Comparison of ENCODE assay signal across 25 cellular contexts in the genomic region with DNA sequence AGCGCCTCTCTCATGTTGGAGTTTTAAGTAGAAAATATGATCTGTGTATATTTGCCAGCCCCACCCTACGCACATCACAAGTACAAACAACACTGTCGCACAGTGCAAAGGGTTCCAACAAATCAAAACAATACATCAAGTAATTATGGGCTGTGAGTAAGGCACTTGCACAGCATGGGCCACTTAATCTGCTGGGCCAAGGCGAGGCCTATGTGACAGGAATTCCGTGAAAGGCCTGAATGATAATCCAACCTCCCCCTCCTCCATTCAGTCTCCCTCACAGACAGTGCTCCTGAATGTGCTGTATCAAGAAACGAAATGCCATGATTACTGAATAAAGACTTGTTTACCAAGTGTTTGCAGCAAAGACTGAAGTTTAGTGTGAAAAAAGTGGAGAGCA.
DNase-seq lines count a peak whose midpoint lies in the region; ATAC-seq and TF ChIP-seq lines count a peak whose summit lies in the region.
"Had no signal": no experiment of that assay in that cellular context is flagged by ENCODE, and none has a peak within 500 bp of the region (broad histone marks: within the 10 kb centered on the region; RNA-seq: fewer than 3 reads in every experiment).

No MANE protein-coding gene starts in this region.

- H3K27ac ChIP-seq in dorsolateral prefrontal cortex (peak overlapping the region in 56 of 59 donors; percentile 12 to 100 (median 71)), Peyer's patch (peak overlapping the region in 2 of 4 donors; percentile 19 to 45), RWPE1 (no peak overlapping the region)
- H3K27ac ChIP-seq: ascending aorta, foreskin keratinocyte, uterus had no signal

- BruUV-seq in Caco-2 (replicated peaks; lab: Mats Ljungman, UMichigan): no TSS peak

- H3K4me3 ChIP-seq in Caco-2 (ENCODE audit: low read depth, low read length): no peak overlapping the region
- H3K4me3 ChIP-seq in dorsolateral prefrontal cortex: peak overlapping the region in 4 of 59 donors; percentile 3 to 28 (median 21)
- H3K4me3 ChIP-seq in Peyer's patch: no peak overlapping the region
- H3K4me3 ChIP-seq: ascending aorta, uterus had no signal

- intact Hi-C loops in Caco-2 (cut with micrococcal nuclease; ENCODE audit: unreplicated experiment): no loop called here
- intact Hi-C loops in dorsolateral prefrontal cortex (cut with DNase I): loop anchor here (5.0 to 10.0 kb wide), 2 partner anchors 72 to 75 kb away; no protein-coding TSS in a partner anchor

- H3K9me3 ChIP-seq in Caco-2: no peaks in the 10 kb centered on the region
- no peaks in the 10 kb centered on the region for H3K9me3 ChIP-seq in Peyer's patch
- H3K9me3 ChIP-seq: ascending aorta, uterus had no signal

- DNase-seq in Caco-2: peak; percentile 27 to 58
- peak; percentile 78 for DNase-seq in NCI-H146 treated with DMSO at 0.1 percent for 48 hours (lab: John Stamatoyannopoulos, UW; ENCODE audit: unreplicated experiment)
- no peak for DNase-seq in dorsolateral prefrontal cortex
- peak; percentile 43 for DNase-seq in pons (ENCODE audit: low spot score)
- no peak for DNase-seq in Peyer's patch
- no peak for DNase-seq in RWPE1 (ENCODE audit: low spot score)
- DNase-seq: activated CD4-positive, alpha-beta T cell treated with anti-CD3 and anti-CD28 coated beads for 48 hours; CD4-positive, CD25-positive, alpha-beta regulatory T cell; DMS153; erythroblast; foreskin keratinocyte; hippocampal formation; NCI-H1092 treated with DMSO at 0.1 percent for 48 hours; NCI-H2081 treated with DMSO at 0.1 percent for 48 hours; NCI-H526 treated with DMSO at 0.1 percent for 48 hours; SHP77 treated with DMSO at 0.1 percent for 48 hours; T-cell; uterus had no signal

- H3K36me3 ChIP-seq in Caco-2 (ENCODE audit: control insufficient read depth, insufficient read depth, low read length) (no peaks in the 10 kb centered on the region), Peyer's patch (no peaks in the 10 kb centered on the region)
- H3K36me3 ChIP-seq: ascending aorta, uterus had no signal

- no peak for TF ChIP-seq POLR2A in Peyer's patch (IDR thresholded peaks at IDR 0.05)

- no peak for ATAC-seq in GM21526 (IDR thresholded peaks at IDR 0.05; ENCODE audit: low FRiP score, unreplicated experiment)
- no peak for ATAC-seq in GM21717 (IDR thresholded peaks at IDR 0.05; ENCODE audit: unreplicated experiment)
- ATAC-seq: activated naive CD4-positive, alpha-beta T cell treated with anti-CD3 and anti-CD28 coated beads, Interleukin-2, amount 50 U/mL, for 72 hours; activated T-helper 17 cell treated with anti-CD3 and anti-CD28 coated beads, Interleukin-2, amount 50 U/mL, for 72 hours; foreskin keratinocyte; sciatic nerve; T-cell had no signal

- peak overlapping the region; percentile 54 for H3K4me3 Mint-ChIP-seq in Caco-2 (ENCODE audit: unreplicated experiment)
- H3K4me3 Mint-ChIP-seq: activated T-helper 17 cell treated with anti-CD3 and anti-CD28 coated beads, Interleukin-2, amount 50 U/mL, for 72 hours; CD4-positive, CD25-positive, alpha-beta regulatory T cell; nephron; T-cell had no signal

- peaks cover 36% of the 10 kb centered on the region for H3K4me1 ChIP-seq in Caco-2
- H3K4me1 ChIP-seq in Peyer's patch: no peaks in the 10 kb centered on the region
- H3K4me1 ChIP-seq: uterus had no signal

- no peaks in the 10 kb centered on the region for H3K36me3 Mint-ChIP-seq in Caco-2 (ENCODE audit: insufficient read depth, unreplicated experiment)
- H3K36me3 Mint-ChIP-seq: activated naive CD4-positive, alpha-beta T cell treated with anti-CD3 and anti-CD28 coated beads, Interleukin-2, amount 50 U/mL, for 72 hours; CD4-positive, CD25-positive, alpha-beta regulatory T cell; T-cell had no signal

- H3K4me1 Mint-ChIP-seq in Caco-2 (ENCODE audit: low read depth, unreplicated experiment): peaks cover 28% of the 10 kb centered on the region

- H3K27me3 ChIP-seq in Caco-2 (replicated peaks; ENCODE audit: control insufficient read depth, insufficient read depth, low read length): no peaks in the 10 kb centered on the region
- no peaks in the 10 kb centered on the region for H3K27me3 ChIP-seq in dorsolateral prefrontal cortex
- H3K27me3 ChIP-seq in Peyer's patch: no peaks in the 10 kb centered on the region
- H3K27me3 ChIP-seq: ascending aorta, foreskin keratinocyte, uterus had no signal

- CTCF ChIA-PET in Caco-2 (lab: Charles Lee) (interaction anchor here (1.0 kb wide), 1 partner anchor 11 kb away, joined by 3 read pairs; no protein-coding TSS in a partner anchor), RWPE1 (lab: Yijun Ruan, JAX) (no interaction called here)

- no peaks in the 10 kb centered on the region for H3K27me3 Mint-ChIP-seq in Caco-2 (ENCODE audit: insufficient read depth, unreplicated experiment)
- H3K27me3 Mint-ChIP-seq: activated T-helper 17 cell treated with anti-CD3 and anti-CD28 coated beads, Interleukin-2, amount 50 U/mL, for 72 hours; CD4-positive, CD25-positive, alpha-beta regulatory T cell; T-cell had no signal

- peak overlapping the region; percentile 71 for H3K27ac Mint-ChIP-seq in Caco-2 (ENCODE audit: unreplicated experiment)
- H3K27ac Mint-ChIP-seq: activated naive CD4-positive, alpha-beta T cell treated with anti-CD3 and anti-CD28 coated beads, Interleukin-2, amount 50 U/mL, for 72 hours; activated T-helper 17 cell treated with anti-CD3 and anti-CD28 coated beads, Interleukin-2, amount 50 U/mL, for 72 hours; CD4-positive, CD25-positive, alpha-beta regulatory T cell; T-cell had no signal

- H3K9me3 Mint-ChIP-seq in Caco-2 (ENCODE audit: unreplicated experiment): no peaks in the 10 kb centered on the region
- H3K9me3 Mint-ChIP-seq: activated T-helper 17 cell treated with anti-CD3 and anti-CD28 coated beads, Interleukin-2, amount 50 U/mL, for 72 hours; CD4-positive, CD25-positive, alpha-beta regulatory T cell; nephron; T-cell had no signal

- TF ChIP-seq CTCF in Caco-2 (IDR thresholded peaks at IDR 0.05; ENCODE audit: insufficient read depth in 1 of 2, low read depth in 1 of 2, low read length in 1 of 2, severe bottlenecking in 1 of 2, unreplicated experiment in 1 of 2) (no peak), dorsolateral prefrontal cortex (IDR thresholded peaks at IDR 0.05 in 54 of 56, conservative IDR thresholded peaks at IDR 0.05 in 2 of 56; ENCODE audit: low read depth in 1 of 56, partially characterized antibody in 56 of 56) (no peak), Peyer's patch (IDR thresholded peaks at IDR 0.05) (no peak), RWPE1 (conservative IDR thresholded peaks at IDR 0.05; ENCODE audit: low read depth) (no peak)

- POLR2A ChIA-PET in Caco-2 (lab: Charles Lee): no interaction called here
- POLR2A ChIA-PET in RWPE1 (lab: Yijun Ruan, JAX; ENCODE audit: low non-redundant PET): no interaction called here

Comparison
In these comparisons a context has a peak if more than half of its experiments do, and no peak if none do; other contexts are left out.
1. DNase-seq: peak in Caco-2 (2 of 2), NCI-H146 treated with DMSO at 0.1 percent for 48 hours (single experiment) and pons (single experiment); none in dorsolateral prefrontal cortex (0 of 10), Peyer's patch (0 of 3) and RWPE1 (single experiment).